In the genomic region with DNA sequence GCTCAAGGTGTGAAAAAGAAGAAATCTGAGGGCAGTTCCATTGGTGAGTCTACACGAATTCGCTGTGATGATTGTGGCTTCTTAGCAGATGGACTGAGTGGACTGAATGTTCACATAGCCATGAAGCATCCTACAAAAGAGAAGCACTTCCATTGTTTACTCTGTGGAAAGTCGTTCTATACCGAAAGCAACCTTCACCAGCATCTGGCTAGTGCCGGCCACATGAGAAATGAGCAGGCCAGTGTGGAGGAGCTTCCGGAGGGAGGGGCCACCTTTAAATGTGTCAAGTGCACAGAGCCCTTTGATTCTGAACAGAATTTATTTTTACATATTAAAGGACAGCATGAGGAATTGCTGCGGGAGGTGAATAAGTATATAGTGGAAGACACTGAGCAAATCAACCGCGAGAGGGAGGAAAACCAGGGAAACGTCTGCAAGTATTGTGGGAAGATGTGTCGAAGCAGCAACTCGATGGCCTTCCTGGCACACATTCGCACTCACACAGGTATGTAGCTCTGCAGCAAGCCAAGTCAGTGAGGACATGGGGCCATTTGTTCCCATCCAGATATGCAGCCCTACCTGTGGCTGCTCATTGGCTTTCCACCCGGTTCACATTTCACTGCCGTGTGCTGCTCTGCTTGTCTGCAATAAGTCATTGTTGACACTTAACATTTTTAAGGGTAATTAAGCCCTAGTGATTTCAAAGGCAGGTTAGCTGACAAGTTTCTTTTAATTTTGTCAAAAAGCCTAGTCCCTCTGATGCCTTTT, we compare ENCODE assay signal across 22 cellular contexts. TPM values are rescaled to one million over a fixed set of nuclear protein-coding genes. Genes with fewer than 3 reads are reported as not detected.
DNase-seq lines count a peak whose midpoint lies in the region; ATAC-seq and TF ChIP-seq lines count a peak whose summit lies in the region.
"Had no signal": no experiment of that assay in that cellular context is flagged by ENCODE, and none has a peak within 500 bp of the region (broad histone marks: within the 10 kb centered on the region; RNA-seq: fewer than 3 reads in every experiment).

No MANE protein-coding gene starts in this region.

- H3K4me3 ChIP-seq in lower lobe of right lung (no peak overlapping the region), tibial artery (no peak overlapping the region), BE2C (ENCODE audit: low read depth, low read length) (no peak overlapping the region)
- H3K4me3 ChIP-seq: GM23248, SJCRH30, thyroid gland had no signal

- H3K27ac ChIP-seq in lower lobe of right lung: no peak overlapping the region
- H3K27ac ChIP-seq in tibial artery: no peak overlapping the region
- H3K27ac ChIP-seq: GM23248, parathyroid adenoma, SJCRH30, thyroid gland had no signal

- H3K27me3 ChIP-seq in lower lobe of right lung (ENCODE audit: low read depth) (no peaks in the 10 kb centered on the region), tibial artery (no peaks in the 10 kb centered on the region), BE2C (no peaks in the 10 kb centered on the region)
- H3K27me3 ChIP-seq: SJCRH30, thyroid gland had no signal

- intact Hi-C loops in lower lobe of right lung (cut with DNase I): no loop called here
- intact Hi-C loops in tibial artery (cut with DNase I; ENCODE audit: low total_unique reads): no loop called here

- DNase-seq in DMS153 (lab: John Stamatoyannopoulos, UW) (peak; percentile 52), NCI-H1105 (lab: John Stamatoyannopoulos, UW) (peak; percentile 66), NCI-H748 treated with DMSO at 0.1 percent for 48 hours (lab: John Stamatoyannopoulos, UW) (peak; percentile 78), lower lobe of right lung (peak; percentile 46), tibial artery (no peak), BE2C (no peak), activated T-cell treated with anti-CD3 and anti-CD28 coated beads for 4 hours (no peak)
- DNase-seq: activated CD4-positive, alpha-beta memory T cell treated with anti-CD3 and anti-CD28 coated beads, Interleukin-2, amount 10 ng/mL, durations not matched to agents 7 days and 5 days; activated effector memory CD4-positive, alpha-beta T cell treated with anti-CD3 and anti-CD28 coated beads, Interleukin-2, amount 50 U/mL, for 16 hours; CD4-positive, CD25-positive, alpha-beta regulatory T cell; GM23248; HFFc6; immature natural killer cell; NCI-H1048; right cardiac atrium; SJCRH30; stimulated activated CD4-positive, alpha-beta T cell treated with anti-CD3 and anti-CD28 coated beads, Interleukin-12 subunit alpha, Interleukin-12 subunit beta, amount 100 ng/mL, for 4 hours; T-helper 1 cell; thyroid gland had no signal

- ATAC-seq in lower lobe of right lung (peak; percentile 32 to 85), HG02884 (IDR thresholded peaks at IDR 0.05; ENCODE audit: unreplicated experiment) (no peak)
- ATAC-seq: activated CD4-positive, CD25-positive, alpha-beta regulatory T cell treated with anti-CD3 and anti-CD28 coated beads, Interleukin-2, amount 50 U/mL, for 24 hours; right cardiac atrium had no signal

- TF ChIP-seq CTCF in lower lobe of right lung (IDR thresholded peaks at IDR 0.05): no peak
- TF ChIP-seq CTCF in tibial artery (IDR thresholded peaks at IDR 0.05): no peak
- no peak for TF ChIP-seq CTCF in BE2C (IDR thresholded peaks at IDR 0.05; ENCODE audit: low read depth, low read length)

- H3K36me3 ChIP-seq in lower lobe of right lung: peaks cover 23% of the 10 kb centered on the region
- H3K36me3 ChIP-seq in tibial artery: peaks cover 32 to 36% (median 32%) of the 10 kb centered on the region in 3 donors
- H3K36me3 ChIP-seq in BE2C: no peaks in the 10 kb centered on the region
- H3K36me3 ChIP-seq: SJCRH30 had no signal

- H3K9me3 ChIP-seq in lower lobe of right lung: no peaks in the 10 kb centered on the region
- no peaks in the 10 kb centered on the region for H3K9me3 ChIP-seq in tibial artery
- H3K9me3 ChIP-seq in BE2C: no peaks in the 10 kb centered on the region
- H3K9me3 ChIP-seq: SJCRH30, thyroid gland had no signal

- H3K4me1 ChIP-seq in lower lobe of right lung (peaks cover 12% of the 10 kb centered on the region), tibial artery (no peaks in the 10 kb centered on the region), BE2C (no peaks in the 10 kb centered on the region)
- H3K4me1 ChIP-seq: parathyroid adenoma, SJCRH30, thyroid gland had no signal

RNA-seq across cellular contexts. Expression of a gene that starts 37.7 kb away (rescaled TPM):
- 16.1 TPM for total RNA-seq in lower lobe of right lung
- polyA plus RNA-seq in BE2C (2012; ENCODE audit: insufficient read depth, insufficient read length, low read depth): 12.1 TPM

Comparison
In these comparisons a context has a peak if more than half of its experiments do, and no peak if none do; other contexts are left out.
1. DNase-seq: peak in DMS153 (single experiment), NCI-H1105 (single experiment), NCI-H748 treated with DMSO at 0.1 percent for 48 hours (single experiment) and lower lobe of right lung (single experiment); none in tibial artery (0 of 2), BE2C (single experiment) and activated T-cell treated with anti-CD3 and anti-CD28 coated beads for 4 hours (single experiment).